In genomic region chr20:364905-365794, GRCh38 we compare ENCODE assay signal across 1 cellular context.
TF ChIP-seq lines count a peak whose summit lies in the region.

No MANE protein-coding gene starts in this region.

TF ChIP-seq in K562, 482 proteins besides CTCF, POLR2A, EP300 and RAD21 (continued from another document and continues in another):
- TF ChIP-seq, protein P1, sequence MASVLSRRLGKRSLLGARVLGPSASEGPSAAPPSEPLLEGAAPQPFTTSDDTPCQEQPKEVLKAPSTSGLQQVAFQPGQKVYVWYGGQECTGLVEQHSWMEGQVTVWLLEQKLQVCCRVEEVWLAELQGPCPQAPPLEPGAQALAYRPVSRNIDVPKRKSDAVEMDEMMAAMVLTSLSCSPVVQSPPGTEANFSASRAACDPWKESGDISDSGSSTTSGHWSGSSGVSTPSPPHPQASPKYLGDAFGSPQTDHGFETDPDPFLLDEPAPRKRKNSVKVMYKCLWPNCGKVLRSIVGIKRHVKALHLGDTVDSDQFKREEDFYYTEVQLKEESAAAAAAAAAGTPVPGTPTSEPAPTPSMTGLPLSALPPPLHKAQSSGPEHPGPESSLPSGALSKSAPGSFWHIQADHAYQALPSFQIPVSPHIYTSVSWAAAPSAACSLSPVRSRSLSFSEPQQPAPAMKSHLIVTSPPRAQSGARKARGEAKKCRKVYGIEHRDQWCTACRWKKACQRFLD (CRISPR knock-in tag; IDR thresholded peaks at IDR 0.05), result no peak; the same call in 1 of the 2 replicates
- TF ChIP-seq, protein P2, sequence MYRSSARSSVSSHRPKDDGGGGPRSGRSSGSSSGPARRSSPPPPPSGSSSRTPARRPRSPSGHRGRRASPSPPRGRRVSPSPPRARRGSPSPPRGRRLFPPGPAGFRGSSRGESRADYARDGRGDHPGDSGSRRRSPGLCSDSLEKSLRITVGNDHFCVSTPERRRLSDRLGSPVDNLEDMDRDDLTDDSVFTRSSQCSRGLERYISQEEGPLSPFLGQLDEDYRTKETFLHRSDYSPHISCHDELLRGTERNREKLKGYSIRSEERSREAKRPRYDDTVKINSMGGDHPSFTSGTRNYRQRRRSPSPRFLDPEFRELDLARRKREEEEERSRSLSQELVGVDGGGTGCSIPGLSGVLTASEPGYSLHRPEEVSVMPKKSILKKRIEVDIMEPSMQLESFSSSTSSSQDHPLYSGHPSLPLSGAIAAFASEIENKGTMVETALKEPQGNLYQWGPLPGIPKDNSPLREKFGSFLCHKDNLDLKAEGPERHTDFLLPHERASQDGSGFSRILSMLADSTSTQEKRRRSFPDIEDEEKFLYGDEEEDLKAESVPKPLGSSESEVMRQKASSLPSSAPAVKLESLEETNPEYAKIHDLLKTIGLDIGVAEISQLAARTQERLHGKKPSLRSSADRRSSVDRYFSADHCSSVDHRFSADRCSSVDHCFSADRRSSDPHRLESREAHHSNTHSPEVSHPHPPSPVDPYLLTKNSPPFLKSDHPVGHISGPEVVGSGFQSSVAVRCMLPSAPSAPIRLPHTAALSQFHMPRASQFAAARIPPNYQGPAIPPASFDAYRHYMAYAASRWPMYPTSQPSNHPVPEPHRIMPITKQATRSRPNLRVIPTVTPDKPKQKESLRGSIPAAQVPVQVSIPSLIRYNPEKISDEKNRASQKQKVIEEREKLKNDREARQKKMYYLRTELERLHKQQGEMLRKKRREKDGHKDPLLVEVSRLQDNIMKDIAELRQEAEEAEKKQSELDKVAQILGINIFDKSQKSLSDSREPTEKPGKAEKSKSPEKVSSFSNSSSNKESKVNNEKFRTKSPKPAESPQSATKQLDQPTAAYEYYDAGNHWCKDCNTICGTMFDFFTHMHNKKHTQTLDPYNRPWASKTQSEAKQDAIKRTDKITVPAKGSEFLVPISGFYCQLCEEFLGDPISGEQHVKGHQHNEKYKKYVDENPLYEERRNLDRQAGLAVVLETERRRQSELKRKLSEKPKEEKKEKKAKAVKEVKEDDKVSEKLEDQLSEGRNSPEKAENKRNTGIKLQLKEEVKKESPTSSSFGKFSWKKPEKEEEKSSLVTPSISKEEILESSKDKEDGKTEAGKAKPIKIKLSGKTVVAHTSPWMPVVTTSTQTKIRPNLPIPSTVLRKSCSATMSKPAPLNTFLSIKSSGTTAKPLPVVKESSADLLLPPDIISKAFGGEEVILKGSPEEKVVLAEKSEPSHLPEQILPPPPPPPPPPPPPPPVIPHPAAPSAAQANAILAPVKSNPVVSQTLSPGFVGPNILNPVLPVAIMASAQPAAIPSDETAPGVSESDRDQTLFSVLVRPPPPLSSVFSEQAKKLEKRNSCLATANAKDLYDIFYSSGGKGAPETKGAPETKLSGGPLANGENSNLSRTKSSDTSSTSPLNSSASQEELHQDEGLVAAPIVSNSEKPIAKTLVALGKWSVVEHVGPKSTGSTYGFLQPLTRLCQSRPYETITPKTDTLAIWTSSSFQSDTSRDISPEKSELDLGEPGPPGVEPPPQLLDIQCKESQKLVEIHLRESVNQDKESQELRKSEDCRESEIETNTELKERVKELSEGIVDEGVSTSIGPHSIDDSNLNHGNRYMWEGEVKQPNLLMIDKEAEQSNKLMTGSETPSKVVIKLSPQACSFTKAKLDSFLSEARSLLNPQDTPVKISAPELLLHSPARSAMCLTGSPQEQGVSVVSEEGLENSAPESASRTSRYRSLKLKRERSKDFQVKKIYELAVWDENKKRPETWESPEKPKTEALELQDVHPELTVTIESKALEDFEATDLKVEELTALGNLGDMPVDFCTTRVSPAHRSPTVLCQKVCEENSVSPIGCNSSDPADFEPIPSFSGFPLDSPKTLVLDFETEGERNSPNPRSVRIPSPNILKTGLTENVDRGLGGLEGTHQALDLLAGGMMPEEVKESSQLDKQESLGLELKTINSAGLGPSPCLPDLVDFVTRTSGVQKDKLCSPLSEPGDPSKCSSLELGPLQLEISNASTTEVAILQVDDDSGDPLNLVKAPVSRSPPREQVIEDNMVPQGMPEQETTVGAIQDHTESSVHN (IDR thresholded peaks at IDR 0.05; ENCODE audit: borderline replicate concordance in 1 of 2, low read depth in 1 of 2), result no peak
- TF ChIP-seq NR4A1 (CRISPR knock-in tag; IDR thresholded peaks at IDR 0.05), result no peak
- peak; percentile 82 for TF ChIP-seq NR4A1 (tag; IDR thresholded peaks at IDR 0.05)
- TF ChIP-seq ZNF592 (IDR thresholded peaks at IDR 0.05), result peak; percentile 95
- TF ChIP-seq MYNN (IDR thresholded peaks at IDR 0.05), result 0 out of 2 replicates have a peak, but pooled peaks have one; percentile 30
- no peak for TF ChIP-seq MYNN (CRISPR knock-in tag; IDR thresholded peaks at IDR 0.05)
- TF ChIP-seq, protein P3, sequence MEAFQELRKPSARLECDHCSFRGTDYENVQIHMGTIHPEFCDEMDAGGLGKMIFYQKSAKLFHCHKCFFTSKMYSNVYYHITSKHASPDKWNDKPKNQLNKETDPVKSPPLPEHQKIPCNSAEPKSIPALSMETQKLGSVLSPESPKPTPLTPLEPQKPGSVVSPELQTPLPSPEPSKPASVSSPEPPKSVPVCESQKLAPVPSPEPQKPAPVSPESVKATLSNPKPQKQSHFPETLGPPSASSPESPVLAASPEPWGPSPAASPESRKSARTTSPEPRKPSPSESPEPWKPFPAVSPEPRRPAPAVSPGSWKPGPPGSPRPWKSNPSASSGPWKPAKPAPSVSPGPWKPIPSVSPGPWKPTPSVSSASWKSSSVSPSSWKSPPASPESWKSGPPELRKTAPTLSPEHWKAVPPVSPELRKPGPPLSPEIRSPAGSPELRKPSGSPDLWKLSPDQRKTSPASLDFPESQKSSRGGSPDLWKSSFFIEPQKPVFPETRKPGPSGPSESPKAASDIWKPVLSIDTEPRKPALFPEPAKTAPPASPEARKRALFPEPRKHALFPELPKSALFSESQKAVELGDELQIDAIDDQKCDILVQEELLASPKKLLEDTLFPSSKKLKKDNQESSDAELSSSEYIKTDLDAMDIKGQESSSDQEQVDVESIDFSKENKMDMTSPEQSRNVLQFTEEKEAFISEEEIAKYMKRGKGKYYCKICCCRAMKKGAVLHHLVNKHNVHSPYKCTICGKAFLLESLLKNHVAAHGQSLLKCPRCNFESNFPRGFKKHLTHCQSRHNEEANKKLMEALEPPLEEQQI (IDR thresholded peaks at IDR 0.05), result no peak
- peak; percentile 95 for TF ChIP-seq MAFK (IDR thresholded peaks at IDR 0.05; ENCODE audit: low read length)
- no peak for TF ChIP-seq NR2C2 (CRISPR knock-in tag; IDR thresholded peaks at IDR 0.05)
- TF ChIP-seq NR2C2 (tag; IDR thresholded peaks at IDR 0.05), result peak; percentile 54; the same call in 1 of the 2 replicates
- TF ChIP-seq CBX8 (IDR thresholded peaks at IDR 0.05; ENCODE audit: borderline replicate concordance, extremely low read depth, low read depth, low read length, poor library complexity, severe bottlenecking), result no peak
- no peak for TF ChIP-seq GMEB1 (CRISPR knock-in tag; IDR thresholded peaks at IDR 0.05)
- TF ChIP-seq MNT (conservative IDR thresholded peaks at IDR 0.05), result no peak
- TF ChIP-seq, protein P4, sequence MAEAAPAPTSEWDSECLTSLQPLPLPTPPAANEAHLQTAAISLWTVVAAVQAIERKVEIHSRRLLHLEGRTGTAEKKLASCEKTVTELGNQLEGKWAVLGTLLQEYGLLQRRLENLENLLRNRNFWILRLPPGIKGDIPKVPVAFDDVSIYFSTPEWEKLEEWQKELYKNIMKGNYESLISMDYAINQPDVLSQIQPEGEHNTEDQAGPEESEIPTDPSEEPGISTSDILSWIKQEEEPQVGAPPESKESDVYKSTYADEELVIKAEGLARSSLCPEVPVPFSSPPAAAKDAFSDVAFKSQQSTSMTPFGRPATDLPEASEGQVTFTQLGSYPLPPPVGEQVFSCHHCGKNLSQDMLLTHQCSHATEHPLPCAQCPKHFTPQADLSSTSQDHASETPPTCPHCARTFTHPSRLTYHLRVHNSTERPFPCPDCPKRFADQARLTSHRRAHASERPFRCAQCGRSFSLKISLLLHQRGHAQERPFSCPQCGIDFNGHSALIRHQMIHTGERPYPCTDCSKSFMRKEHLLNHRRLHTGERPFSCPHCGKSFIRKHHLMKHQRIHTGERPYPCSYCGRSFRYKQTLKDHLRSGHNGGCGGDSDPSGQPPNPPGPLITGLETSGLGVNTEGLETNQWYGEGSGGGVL (CRISPR knock-in tag; IDR thresholded peaks at IDR 0.05), result no peak
- TF ChIP-seq ZNF695 (CRISPR knock-in tag; IDR thresholded peaks at IDR 0.05), result no peak
- TF ChIP-seq CBFA2T3 (IDR thresholded peaks at IDR 0.05), result peak; percentile 28; the same call in 1 of the 2 replicates
- TF ChIP-seq SP2 (IDR thresholded peaks at IDR 0.05; ENCODE audit: extremely low read depth, low read depth, low read length, poor library complexity, severe bottlenecking), result no peak
- no peak for TF ChIP-seq ZNF184 (CRISPR knock-in tag; IDR thresholded peaks at IDR 0.05)
- TF ChIP-seq ZNF77 (CRISPR knock-in tag; IDR thresholded peaks at IDR 0.05), result no peak
- TF ChIP-seq SRSF9 (IDR thresholded peaks at IDR 0.05; ENCODE audit: borderline replicate concordance, low read depth, low read length), result no peak
- TF ChIP-seq XRCC4 (IDR thresholded peaks at IDR 0.05; ENCODE audit: extremely low read depth, insufficient read depth, insufficient read length), result no peak
- peak; percentile 54; the same call in 1 of the 2 replicates for TF ChIP-seq MTA1 (IDR thresholded peaks at IDR 0.05; ENCODE audit: borderline replicate concordance)
- TF ChIP-seq ZBTB5 (IDR thresholded peaks at IDR 0.05), result no peak
- TF ChIP-seq NR1H2 (CRISPR knock-in tag; IDR thresholded peaks at IDR 0.05), result no peak
- TF ChIP-seq BMI1 (IDR thresholded peaks at IDR 0.05; ENCODE audit: low read length), result no peak
- no peak for TF ChIP-seq ELF1 (tag; IDR thresholded peaks at IDR 0.05)
- no peak for TF ChIP-seq DNMT1 (IDR thresholded peaks at IDR 0.05)
- peak; percentile 27; the same call in 1 of the 2 replicates for TF ChIP-seq NCOR1 (IDR thresholded peaks at IDR 0.05)
- TF ChIP-seq GTF2A2 (tag; IDR thresholded peaks at IDR 0.05), result 0 out of 2 replicates have a peak, but pooled peaks have one; percentile 38
- no peak for TF ChIP-seq ASH1L (IDR thresholded peaks at IDR 0.05; ENCODE audit: borderline replicate concordance, low read depth, partially characterized antibody)
- peak; percentile 86 for TF ChIP-seq BCOR (IDR thresholded peaks at IDR 0.05)
